Comparison of ENCODE assay signal across 8 cellular contexts in the genomic region with DNA sequence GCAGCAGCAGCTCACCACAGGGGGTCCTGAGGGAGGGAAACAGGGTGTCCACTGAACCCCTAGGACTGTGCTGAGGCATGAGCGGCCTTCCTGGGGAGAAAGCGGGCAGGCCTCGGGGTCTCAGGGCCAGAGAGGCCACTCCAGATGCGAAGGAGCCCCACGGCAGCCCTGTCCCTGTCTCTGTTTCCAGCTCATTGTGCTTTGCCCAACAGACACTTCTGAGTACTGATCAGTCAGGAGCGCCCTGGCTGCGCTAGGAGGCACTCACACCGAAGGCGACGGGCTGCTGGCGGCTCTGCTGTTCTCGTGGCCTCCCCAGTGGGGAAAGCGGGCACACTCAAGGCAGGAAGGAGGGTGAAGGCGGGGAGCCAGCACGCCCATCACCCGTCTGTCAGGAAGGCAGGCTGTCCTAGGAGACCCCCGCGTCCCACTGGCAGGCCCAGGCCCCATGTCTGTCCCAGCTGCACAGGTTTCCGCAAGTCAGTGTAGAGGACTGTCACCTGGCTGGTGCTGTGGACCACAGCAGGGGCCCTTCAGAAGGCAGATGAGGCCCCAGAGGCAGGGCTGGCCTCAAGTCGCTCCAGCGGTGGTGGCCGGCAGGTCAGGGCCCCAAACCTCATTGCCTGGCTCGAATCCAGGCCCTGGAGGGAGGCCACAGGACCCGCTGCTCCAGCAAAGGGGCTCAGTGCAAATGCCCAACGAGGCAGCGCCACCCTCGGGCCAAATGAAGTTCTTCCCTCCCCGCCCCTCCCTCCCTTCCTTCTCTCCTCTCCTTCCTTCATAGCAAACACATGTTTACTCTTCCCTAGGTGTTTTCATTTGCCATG. TPM values are rescaled to one million over a fixed set of nuclear protein-coding genes. Genes with fewer than 3 reads are reported as not detected.
A peak's percentile ranks its signal among the peaks of the same experiment; 100 is the strongest.
DNase-seq lines count a peak whose midpoint lies in the region; ATAC-seq and TF ChIP-seq lines count a peak whose summit lies in the region.

No MANE protein-coding gene starts in this region.

- H3K4me3 Mint-ChIP-seq in effector memory CD8-positive, alpha-beta T cell: no peak overlapping the region

- no peak overlapping the region for H3K4me3 ChIP-seq in coronary artery

- peaks cover 4 to 5% of the 10 kb centered on the region in 2 donors for H3K4me1 Mint-ChIP-seq in effector memory CD8-positive, alpha-beta T cell (ENCODE audit: low read depth in 2 of 2)

- H3K9me3 Mint-ChIP-seq in effector memory CD8-positive, alpha-beta T cell: no peaks in the 10 kb centered on the region

- peak overlapping the region in 1 of 2 donors; percentile 59 for H3K27ac Mint-ChIP-seq in effector memory CD8-positive, alpha-beta T cell

- no peak overlapping the region for H3K27ac ChIP-seq in coronary artery

- no peaks in the 10 kb centered on the region for H3K27me3 Mint-ChIP-seq in effector memory CD8-positive, alpha-beta T cell

- peak; percentile 54 for DNase-seq in CMK (ENCODE audit: low read depth)
- DNase-seq in M059J (ENCODE audit: low read depth): peak; percentile 7
- DNase-seq in ecto neural progenitor cell (ENCODE audit: low spot score): peak; percentile 68
- DNase-seq in coronary artery (ENCODE audit: low spot score): no peak
- DNase-seq in stimulated activated CD4-positive, alpha-beta T cell treated with anti-CD3 and anti-CD28 coated beads, Interleukin-12 subunit alpha, Interleukin-12 subunit beta, amount 100 ng/mL, for 4 hours: no peak
- DNase-seq in effector memory CD8-positive, alpha-beta T cell: no peak
- DNase-seq in NCI-H1930 (lab: John Stamatoyannopoulos, UW): no peak

- peak; percentile 24 for ATAC-seq in GM19351 (IDR thresholded peaks at IDR 0.05; ENCODE audit: unreplicated experiment)
- no peak for ATAC-seq in effector memory CD8-positive, alpha-beta T cell (replicated peaks)

- TF ChIP-seq CTCF in coronary artery (IDR thresholded peaks at IDR 0.05): no peak

- H3K36me3 Mint-ChIP-seq in effector memory CD8-positive, alpha-beta T cell (ENCODE audit: insufficient read depth): no peaks in the 10 kb centered on the region

RNA-seq across cellular contexts. Expression of a gene that starts 6.8 kb away (rescaled TPM):
- total RNA-seq in M059J (2014; rRNA removed; shearing (Covaris generic)): not detected in 2 replicates

RNA-seq across cellular contexts. Expression of a gene that starts 31.6 kb away (rescaled TPM):
- total RNA-seq in M059J (2014; rRNA removed; shearing (Covaris generic)): not detected in 2 replicates

RNA-seq across cellular contexts. Expression of a gene that starts 46.1 kb away (rescaled TPM):
- 8.7 and 10.5 TPM in 2 replicates for total RNA-seq in M059J (2014; rRNA removed; shearing (Covaris generic))

RNA-seq across cellular contexts. Expression of a gene that starts 51.9 kb away (rescaled TPM):
- 1.6 and 5.2 TPM in 2 replicates for total RNA-seq in M059J (2014; rRNA removed; shearing (Covaris generic))

Comparison
In these comparisons a context has a peak if more than half of its experiments do, and no peak if none do; other contexts are left out.
1. DNase-seq: peak in CMK (single experiment), M059J (single experiment) and ecto neural progenitor cell (single experiment); none in coronary artery (single experiment), stimulated activated CD4-positive, alpha-beta T cell treated with anti-CD3 and anti-CD28 coated beads, Interleukin-12 subunit alpha, Interleukin-12 subunit beta, amount 100 ng/mL, for 4 hours (single experiment), effector memory CD8-positive, alpha-beta T cell (0 of 3) and NCI-H1930 (0 of 2).